1 cellular context compared by ENCODE assay signal in the genomic region with DNA sequence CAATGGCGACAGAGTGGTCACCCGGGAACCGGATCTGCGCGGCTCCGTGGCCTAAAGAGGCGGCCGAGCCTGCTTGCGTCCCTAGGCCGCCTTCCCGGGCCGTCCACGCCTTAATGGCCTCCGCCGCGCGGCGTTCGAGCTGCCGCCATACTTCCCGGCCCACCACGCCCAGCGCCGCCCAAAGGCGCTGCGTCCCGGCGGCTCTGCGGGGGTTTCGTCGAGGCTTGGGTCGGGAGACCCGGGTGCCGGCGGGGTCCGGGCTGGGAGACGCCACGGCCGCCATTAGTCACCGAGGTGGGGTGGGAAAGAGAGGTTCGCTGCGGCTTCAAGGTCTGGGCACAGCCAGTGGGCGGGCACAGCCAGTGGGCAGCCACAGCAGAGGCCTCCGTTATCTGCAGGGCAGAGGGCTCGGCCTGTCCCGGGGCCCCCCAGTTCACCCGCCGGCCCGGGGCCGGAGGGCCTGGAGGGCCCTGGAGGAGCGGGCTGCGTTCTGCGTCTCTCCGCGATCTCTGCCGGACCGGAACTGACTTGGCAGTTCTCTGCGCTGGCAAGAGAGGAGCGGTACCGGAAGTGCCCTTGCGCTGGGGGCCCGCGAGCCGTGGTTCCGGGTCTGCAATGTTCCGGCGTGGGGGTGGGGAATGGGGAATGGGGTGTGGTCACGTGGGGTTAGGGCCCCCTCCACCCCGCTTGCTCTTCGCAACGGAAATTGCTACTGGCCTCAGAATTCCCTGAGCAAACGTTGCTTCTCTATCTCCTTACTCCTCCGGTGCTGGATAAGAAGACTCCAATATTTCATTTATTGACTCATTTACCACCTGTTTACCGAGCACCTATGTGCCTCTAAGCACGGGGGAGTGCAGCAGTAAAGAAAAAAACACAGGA.
TF ChIP-seq lines count a peak whose summit lies in the region.

No MANE protein-coding gene starts in this region.

TF ChIP-seq in GM12878, 131 proteins besides CTCF, POLR2A, EP300 and RAD21 (continued from another document and continues in another):
- TF ChIP-seq CUX1 (IDR thresholded peaks at IDR 0.05; ENCODE audit: insufficient replicate concordance, low read depth, low read length) (no peak), LARP7 (IDR thresholded peaks at IDR 0.05) (peak; percentile 61; the same call in 1 of the 2 replicates), ZNF217 (IDR thresholded peaks at IDR 0.05) (no peak), PML (IDR thresholded peaks at IDR 0.05; ENCODE audit: low read length) (peak; percentile 87), BCLAF1 (IDR thresholded peaks at IDR 0.05) (no peak), CBX5 (IDR thresholded peaks at IDR 0.05; ENCODE audit: low read depth) (no peak), KAT2A (conservative IDR thresholded peaks at IDR 0.05; ENCODE audit: control insufficient read depth, low read depth, low read length) (no peak), PAX5 (IDR thresholded peaks at IDR 0.05; ENCODE audit: borderline replicate concordance, low read depth, low read length) (peak; percentile 83; the same call in 1 of the 2 replicates), NR2C1 (IDR thresholded peaks at IDR 0.05) (peak; percentile 58), BRCA1 (IDR thresholded peaks at IDR 0.05; ENCODE audit: low read depth, low read length) (no peak), SMAD1 (IDR thresholded peaks at IDR 0.05; ENCODE audit: low read depth, partially characterized antibody) (peak; percentile 76), STAT1 (conservative IDR thresholded peaks at IDR 0.05) (0 out of 2 replicates have a peak, but pooled peaks have one; percentile 32), HDAC2 (IDR thresholded peaks at IDR 0.05) (no peak), POLR2AphosphoS5 (IDR thresholded peaks at IDR 0.05; ENCODE audit: low read length) (peak; percentile 98), ZNF622 (IDR thresholded peaks at IDR 0.05) (no peak), IKZF2 (IDR thresholded peaks at IDR 0.05) (peak; percentile 63 to 76), POLR2AphosphoS2 (IDR thresholded peaks at IDR 0.05; ENCODE audit: low read depth, low read length) (peak; percentile 88), SPI1 (IDR thresholded peaks at IDR 0.05; ENCODE audit: borderline replicate concordance, insufficient read depth, low read depth, low read length) (no peak), RCOR1 (conservative IDR thresholded peaks at IDR 0.05; ENCODE audit: low read depth, low read length) (no peak), NFXL1 (IDR thresholded peaks at IDR 0.05; ENCODE audit: borderline replicate concordance) (no peak), NFYA (IDR thresholded peaks at IDR 0.05; ENCODE audit: borderline replicate concordance, low read depth, low read length) (no peak), HCFC1 (IDR thresholded peaks at IDR 0.05; ENCODE audit: low read length) (peak; percentile 79), ZNF384 (IDR thresholded peaks at IDR 0.05; ENCODE audit: borderline replicate concordance, low read depth, low read length) (no peak)
- TF ChIP-seq, protein P1, sequence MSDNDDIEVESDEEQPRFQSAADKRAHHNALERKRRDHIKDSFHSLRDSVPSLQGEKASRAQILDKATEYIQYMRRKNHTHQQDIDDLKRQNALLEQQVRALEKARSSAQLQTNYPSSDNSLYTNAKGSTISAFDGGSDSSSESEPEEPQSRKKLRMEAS (IDR thresholded peaks at IDR 0.05; ENCODE audit: low read depth, low read length): peak; percentile 39; the same call in 1 of the 2 replicates
- TF ChIP-seq, protein P2, sequence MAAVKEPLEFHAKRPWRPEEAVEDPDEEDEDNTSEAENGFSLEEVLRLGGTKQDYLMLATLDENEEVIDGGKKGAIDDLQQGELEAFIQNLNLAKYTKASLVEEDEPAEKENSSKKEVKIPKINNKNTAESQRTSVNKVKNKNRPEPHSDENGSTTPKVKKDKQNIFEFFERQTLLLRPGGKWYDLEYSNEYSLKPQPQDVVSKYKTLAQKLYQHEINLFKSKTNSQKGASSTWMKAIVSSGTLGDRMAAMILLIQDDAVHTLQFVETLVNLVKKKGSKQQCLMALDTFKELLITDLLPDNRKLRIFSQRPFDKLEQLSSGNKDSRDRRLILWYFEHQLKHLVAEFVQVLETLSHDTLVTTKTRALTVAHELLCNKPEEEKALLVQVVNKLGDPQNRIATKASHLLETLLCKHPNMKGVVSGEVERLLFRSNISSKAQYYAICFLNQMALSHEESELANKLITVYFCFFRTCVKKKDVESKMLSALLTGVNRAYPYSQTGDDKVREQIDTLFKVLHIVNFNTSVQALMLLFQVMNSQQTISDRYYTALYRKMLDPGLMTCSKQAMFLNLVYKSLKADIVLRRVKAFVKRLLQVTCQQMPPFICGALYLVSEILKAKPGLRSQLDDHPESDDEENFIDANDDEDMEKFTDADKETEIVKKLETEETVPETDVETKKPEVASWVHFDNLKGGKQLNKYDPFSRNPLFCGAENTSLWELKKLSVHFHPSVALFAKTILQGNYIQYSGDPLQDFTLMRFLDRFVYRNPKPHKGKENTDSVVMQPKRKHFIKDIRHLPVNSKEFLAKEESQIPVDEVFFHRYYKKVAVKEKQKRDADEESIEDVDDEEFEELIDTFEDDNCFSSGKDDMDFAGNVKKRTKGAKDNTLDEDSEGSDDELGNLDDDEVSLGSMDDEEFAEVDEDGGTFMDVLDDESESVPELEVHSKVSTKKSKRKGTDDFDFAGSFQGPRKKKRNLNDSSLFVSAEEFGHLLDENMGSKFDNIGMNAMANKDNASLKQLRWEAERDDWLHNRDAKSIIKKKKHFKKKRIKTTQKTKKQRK (IDR thresholded peaks at IDR 0.05; ENCODE audit: low read depth, low read length): no peak
- TF ChIP-seq, protein P3, sequence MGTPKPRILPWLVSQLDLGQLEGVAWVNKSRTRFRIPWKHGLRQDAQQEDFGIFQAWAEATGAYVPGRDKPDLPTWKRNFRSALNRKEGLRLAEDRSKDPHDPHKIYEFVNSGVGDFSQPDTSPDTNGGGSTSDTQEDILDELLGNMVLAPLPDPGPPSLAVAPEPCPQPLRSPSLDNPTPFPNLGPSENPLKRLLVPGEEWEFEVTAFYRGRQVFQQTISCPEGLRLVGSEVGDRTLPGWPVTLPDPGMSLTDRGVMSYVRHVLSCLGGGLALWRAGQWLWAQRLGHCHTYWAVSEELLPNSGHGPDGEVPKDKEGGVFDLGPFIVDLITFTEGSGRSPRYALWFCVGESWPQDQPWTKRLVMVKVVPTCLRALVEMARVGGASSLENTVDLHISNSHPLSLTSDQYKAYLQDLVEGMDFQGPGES (IDR thresholded peaks at IDR 0.05): no peak
- TF ChIP-seq, protein P4, sequence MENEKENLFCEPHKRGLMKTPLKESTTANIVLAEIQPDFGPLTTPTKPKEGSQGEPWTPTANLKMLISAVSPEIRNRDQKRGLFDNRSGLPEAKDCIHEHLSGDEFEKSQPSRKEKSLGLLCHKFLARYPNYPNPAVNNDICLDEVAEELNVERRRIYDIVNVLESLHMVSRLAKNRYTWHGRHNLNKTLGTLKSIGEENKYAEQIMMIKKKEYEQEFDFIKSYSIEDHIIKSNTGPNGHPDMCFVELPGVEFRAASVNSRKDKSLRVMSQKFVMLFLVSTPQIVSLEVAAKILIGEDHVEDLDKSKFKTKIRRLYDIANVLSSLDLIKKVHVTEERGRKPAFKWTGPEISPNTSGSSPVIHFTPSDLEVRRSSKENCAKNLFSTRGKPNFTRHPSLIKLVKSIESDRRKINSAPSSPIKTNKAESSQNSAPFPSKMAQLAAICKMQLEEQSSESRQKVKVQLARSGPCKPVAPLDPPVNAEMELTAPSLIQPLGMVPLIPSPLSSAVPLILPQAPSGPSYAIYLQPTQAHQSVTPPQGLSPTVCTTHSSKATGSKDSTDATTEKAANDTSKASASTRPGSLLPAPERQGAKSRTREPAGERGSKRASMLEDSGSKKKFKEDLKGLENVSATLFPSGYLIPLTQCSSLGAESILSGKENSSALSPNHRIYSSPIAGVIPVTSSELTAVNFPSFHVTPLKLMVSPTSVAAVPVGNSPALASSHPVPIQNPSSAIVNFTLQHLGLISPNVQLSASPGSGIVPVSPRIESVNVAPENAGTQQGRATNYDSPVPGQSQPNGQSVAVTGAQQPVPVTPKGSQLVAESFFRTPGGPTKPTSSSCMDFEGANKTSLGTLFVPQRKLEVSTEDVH (IDR thresholded peaks at IDR 0.05; ENCODE audit: low read depth, partially characterized antibody): peak; percentile 71
- TF ChIP-seq, protein P5, sequence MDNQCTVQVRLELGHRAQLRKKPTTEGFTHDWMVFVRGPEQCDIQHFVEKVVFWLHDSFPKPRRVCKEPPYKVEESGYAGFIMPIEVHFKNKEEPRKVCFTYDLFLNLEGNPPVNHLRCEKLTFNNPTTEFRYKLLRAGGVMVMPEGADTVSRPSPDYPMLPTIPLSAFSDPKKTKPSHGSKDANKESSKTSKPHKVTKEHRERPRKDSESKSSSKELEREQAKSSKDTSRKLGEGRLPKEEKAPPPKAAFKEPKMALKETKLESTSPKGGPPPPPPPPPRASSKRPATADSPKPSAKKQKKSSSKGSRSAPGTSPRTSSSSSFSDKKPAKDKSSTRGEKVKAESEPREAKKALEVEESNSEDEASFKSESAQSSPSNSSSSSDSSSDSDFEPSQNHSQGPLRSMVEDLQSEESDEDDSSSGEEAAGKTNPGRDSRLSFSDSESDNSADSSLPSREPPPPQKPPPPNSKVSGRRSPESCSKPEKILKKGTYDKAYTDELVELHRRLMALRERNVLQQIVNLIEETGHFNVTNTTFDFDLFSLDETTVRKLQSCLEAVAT (IDR thresholded peaks at IDR 0.05): no peak; the same call in 1 of the 2 replicates
- TF ChIP-seq, protein P6, sequence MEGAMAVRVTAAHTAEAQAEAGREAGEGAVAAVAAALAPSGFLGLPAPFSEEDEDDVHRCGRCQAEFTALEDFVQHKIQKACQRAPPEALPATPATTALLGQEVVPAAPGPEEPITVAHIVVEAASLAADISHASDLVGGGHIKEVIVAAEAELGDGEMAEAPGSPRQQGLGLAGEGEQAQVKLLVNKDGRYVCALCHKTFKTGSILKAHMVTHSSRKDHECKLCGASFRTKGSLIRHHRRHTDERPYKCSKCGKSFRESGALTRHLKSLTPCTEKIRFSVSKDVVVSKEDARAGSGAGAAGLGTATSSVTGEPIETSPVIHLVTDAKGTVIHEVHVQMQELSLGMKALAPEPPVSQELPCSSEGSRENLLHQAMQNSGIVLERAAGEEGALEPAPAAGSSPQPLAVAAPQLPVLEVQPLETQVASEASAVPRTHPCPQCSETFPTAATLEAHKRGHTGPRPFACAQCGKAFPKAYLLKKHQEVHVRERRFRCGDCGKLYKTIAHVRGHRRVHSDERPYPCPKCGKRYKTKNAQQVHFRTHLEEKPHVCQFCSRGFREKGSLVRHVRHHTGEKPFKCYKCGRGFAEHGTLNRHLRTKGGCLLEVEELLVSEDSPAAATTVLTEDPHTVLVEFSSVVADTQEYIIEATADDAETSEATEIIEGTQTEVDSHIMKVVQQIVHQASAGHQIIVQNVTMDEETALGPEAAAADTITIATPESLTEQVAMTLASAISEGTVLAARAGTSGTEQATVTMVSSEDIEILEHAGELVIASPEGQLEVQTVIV (IDR thresholded peaks at IDR 0.05; ENCODE audit: borderline replicate concordance, partially characterized antibody): no peak
- TF ChIP-seq, protein P7, sequence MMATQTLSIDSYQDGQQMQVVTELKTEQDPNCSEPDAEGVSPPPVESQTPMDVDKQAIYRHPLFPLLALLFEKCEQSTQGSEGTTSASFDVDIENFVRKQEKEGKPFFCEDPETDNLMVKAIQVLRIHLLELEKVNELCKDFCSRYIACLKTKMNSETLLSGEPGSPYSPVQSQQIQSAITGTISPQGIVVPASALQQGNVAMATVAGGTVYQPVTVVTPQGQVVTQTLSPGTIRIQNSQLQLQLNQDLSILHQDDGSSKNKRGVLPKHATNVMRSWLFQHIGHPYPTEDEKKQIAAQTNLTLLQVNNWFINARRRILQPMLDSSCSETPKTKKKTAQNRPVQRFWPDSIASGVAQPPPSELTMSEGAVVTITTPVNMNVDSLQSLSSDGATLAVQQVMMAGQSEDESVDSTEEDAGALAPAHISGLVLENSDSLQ (IDR thresholded peaks at IDR 0.05): 0 out of 2 replicates have a peak, but pooled peaks have one; percentile 40
